Comparison of ENCODE assay signal across 7 cellular contexts in genomic region chr15:80977627-80978036, GRCh38. TPM values are rescaled to one million over a fixed set of nuclear protein-coding genes. Genes with fewer than 3 reads are reported as not detected.
A peak's percentile ranks its signal among the peaks of the same experiment; 100 is the strongest.
DNase-seq lines count a peak whose midpoint lies in the region; ATAC-seq and TF ChIP-seq lines count a peak whose summit lies in the region.

No MANE protein-coding gene starts in this region.

- CTCF ChIA-PET in activated CD8-positive, alpha-beta T cell treated with anti-CD3 and anti-CD28 coated beads, Interleukin-2, amount 10 ng/mL, durations not matched to agents 7 days and 5 days (lab: Charles Lee) = interaction anchor here (0.7 to 2.9 kb wide), 7 partner anchors 10 to 289 kb away, joined by 3 to 26 read pairs (median 3); partner anchors contain the start of gene TLNRD1

- intact Hi-C loops in esophagus squamous epithelium (cut with DNase I) = loop anchor here (10.0 kb wide), 3 partner anchors 287 to 523 kb away; no protein-coding TSS in a partner anchor

- H3K4me1 ChIP-seq in esophagus squamous epithelium = peaks cover 0 to 20% (median 0%) of the 10 kb centered on the region in 3 donors

- ATAC-seq in activated CD8-positive, alpha-beta T cell treated with anti-CD3 and anti-CD28 coated beads, Interleukin-2, amount 10 ng/mL, durations not matched to agents 7 days and 5 days = peak; percentile 55
- ATAC-seq in HG03097 (IDR thresholded peaks at IDR 0.05; ENCODE audit: low FRiP score, unreplicated experiment) = no peak

- no peak overlapping the region for H3K4me3 Mint-ChIP-seq in activated CD8-positive, alpha-beta T cell treated with anti-CD3 and anti-CD28 coated beads, Interleukin-2, amount 10 ng/mL, durations not matched to agents 7 days and 5 days

- peak; percentile 50 for TF ChIP-seq CTCF in GM12873 (IDR thresholded peaks at IDR 0.05; ENCODE audit: insufficient read depth, low read depth, low read length, missing control alignments)
- peak in 5 of 6 experiments; percentile 55 to 81 (median 65) for TF ChIP-seq CTCF in esophagus squamous epithelium (IDR thresholded peaks at IDR 0.05)

- POLR2A ChIA-PET in activated CD8-positive, alpha-beta T cell treated with anti-CD3 and anti-CD28 coated beads, Interleukin-2, amount 10 ng/mL, durations not matched to agents 7 days and 5 days (lab: Charles Lee) = no interaction called here

- H3K27me3 ChIP-seq in esophagus squamous epithelium = no peaks in the 10 kb centered on the region

- no peak overlapping the region for H3K4me3 ChIP-seq in esophagus squamous epithelium

- H3K9me3 Mint-ChIP-seq in activated CD8-positive, alpha-beta T cell treated with anti-CD3 and anti-CD28 coated beads, Interleukin-2, amount 10 ng/mL, durations not matched to agents 7 days and 5 days (ENCODE audit: insufficient read depth) = no peaks in the 10 kb centered on the region

- TF ChIP-seq POLR2A in esophagus squamous epithelium (IDR thresholded peaks at IDR 0.05) = no peak

- peaks cover 45% of the 10 kb centered on the region for H3K36me3 Mint-ChIP-seq in activated CD8-positive, alpha-beta T cell treated with anti-CD3 and anti-CD28 coated beads, Interleukin-2, amount 10 ng/mL, durations not matched to agents 7 days and 5 days (ENCODE audit: low read depth)

- H3K36me3 ChIP-seq in esophagus squamous epithelium = peaks cover 0 to 87% (median 6%) of the 10 kb centered on the region in 3 donors

- peak overlapping the region; percentile 33 for H3K27ac Mint-ChIP-seq in activated CD8-positive, alpha-beta T cell treated with anti-CD3 and anti-CD28 coated beads, Interleukin-2, amount 10 ng/mL, durations not matched to agents 7 days and 5 days

- H3K27ac ChIP-seq in esophagus squamous epithelium = peak overlapping the region in 1 of 4 donors; percentile 13

- no peaks in the 10 kb centered on the region for H3K9me3 ChIP-seq in esophagus squamous epithelium

- H3K4me1 Mint-ChIP-seq in activated CD8-positive, alpha-beta T cell treated with anti-CD3 and anti-CD28 coated beads, Interleukin-2, amount 10 ng/mL, durations not matched to agents 7 days and 5 days (ENCODE audit: low read depth) = peaks cover 43% of the 10 kb centered on the region

- DNase-seq in NCI-H2227 (lab: John Stamatoyannopoulos, UW; ENCODE audit: unreplicated experiment) = peak; percentile 50
- peak; percentile 48 for DNase-seq in activated CD8-positive, alpha-beta T cell treated with anti-CD3 and anti-CD28 coated beads, Interleukin-2, amount 10 ng/mL, durations not matched to agents 7 days and 5 days
- no peak for DNase-seq in esophagus squamous epithelium (lab: John Stamatoyannopoulos, UW)
- peak in 46 of 56 donors; percentile 17 to 81 (median 50) for DNase-seq in nucleus accumbens (lab: John Stamatoyannopoulos, UW)
- DNase-seq in NK-92 treated with Interleukin-12 subunit alpha and Interleukin-12 subunit beta, amount 100 ng/mL, for 24 hours (lab: John Stamatoyannopoulos, UW) = no peak

- H3K27me3 Mint-ChIP-seq in activated CD8-positive, alpha-beta T cell treated with anti-CD3 and anti-CD28 coated beads, Interleukin-2, amount 10 ng/mL, durations not matched to agents 7 days and 5 days (ENCODE audit: low read depth) = no peaks in the 10 kb centered on the region

- WGBS in esophagus squamous epithelium, 2 donors = 18 to 24% methylated on average over 3 to 4 of the region's 7 CpGs

RNA-seq across cellular contexts. Expression of gene MESD, which starts 12.0 kb away (rescaled TPM):
- 10 to 100 TPM; 27.0 to 27.4 TPM for total RNA-seq in activated CD8-positive, alpha-beta T cell treated with anti-CD3 and anti-CD28 coated beads, Interleukin-2, amount 10 ng/mL, durations not matched to agents 7 days and 5 days
- total RNA-seq in esophagus squamous epithelium = 10 to 100 TPM; 13.8 to 25.4 (median 19.1) TPM

RNA-seq across cellular contexts. Expression of gene TLNRD1, which starts 23.1 kb away (rescaled TPM):
- 10 to 100 TPM; 32.3 to 33.8 TPM for total RNA-seq in activated CD8-positive, alpha-beta T cell treated with anti-CD3 and anti-CD28 coated beads, Interleukin-2, amount 10 ng/mL, durations not matched to agents 7 days and 5 days
- 10 to 100 TPM; 17.2 to 57.8 (median 22.6) TPM for total RNA-seq in esophagus squamous epithelium

Comparison
In these comparisons a context has a peak if more than half of its experiments do, and no peak if none do; other contexts are left out.
1. DNase-seq: peak in NCI-H2227 (single experiment), activated CD8-positive, alpha-beta T cell treated with anti-CD3 and anti-CD28 coated beads, Interleukin-2, amount 10 ng/mL, durations not matched to agents 7 days and 5 days (single experiment) and nucleus accumbens (46 of 56); none in esophagus squamous epithelium (single experiment) and NK-92 treated with Interleukin-12 subunit alpha and Interleukin-12 subunit beta, amount 100 ng/mL, for 24 hours (single experiment).